1 cellular context compared by ENCODE assay signal in genomic region chr3:119320785-119321184, GRCh38. TPM values are rescaled to one million over a fixed set of nuclear protein-coding genes. Genes with fewer than 3 reads are reported as not detected.
"Had no signal": no experiment of that assay in that cellular context is flagged by ENCODE, and none has a peak within 500 bp of the region (broad histone marks: within the 10 kb centered on the region; RNA-seq: fewer than 3 reads in every experiment).

No MANE protein-coding gene starts in this region.

RNA-seq across cellular contexts. Expression of gene ARHGAP31, which starts 26.6 kb away (rescaled TPM):
- polyA plus RNA-seq: neural cell had no signal
